In the genomic region with DNA sequence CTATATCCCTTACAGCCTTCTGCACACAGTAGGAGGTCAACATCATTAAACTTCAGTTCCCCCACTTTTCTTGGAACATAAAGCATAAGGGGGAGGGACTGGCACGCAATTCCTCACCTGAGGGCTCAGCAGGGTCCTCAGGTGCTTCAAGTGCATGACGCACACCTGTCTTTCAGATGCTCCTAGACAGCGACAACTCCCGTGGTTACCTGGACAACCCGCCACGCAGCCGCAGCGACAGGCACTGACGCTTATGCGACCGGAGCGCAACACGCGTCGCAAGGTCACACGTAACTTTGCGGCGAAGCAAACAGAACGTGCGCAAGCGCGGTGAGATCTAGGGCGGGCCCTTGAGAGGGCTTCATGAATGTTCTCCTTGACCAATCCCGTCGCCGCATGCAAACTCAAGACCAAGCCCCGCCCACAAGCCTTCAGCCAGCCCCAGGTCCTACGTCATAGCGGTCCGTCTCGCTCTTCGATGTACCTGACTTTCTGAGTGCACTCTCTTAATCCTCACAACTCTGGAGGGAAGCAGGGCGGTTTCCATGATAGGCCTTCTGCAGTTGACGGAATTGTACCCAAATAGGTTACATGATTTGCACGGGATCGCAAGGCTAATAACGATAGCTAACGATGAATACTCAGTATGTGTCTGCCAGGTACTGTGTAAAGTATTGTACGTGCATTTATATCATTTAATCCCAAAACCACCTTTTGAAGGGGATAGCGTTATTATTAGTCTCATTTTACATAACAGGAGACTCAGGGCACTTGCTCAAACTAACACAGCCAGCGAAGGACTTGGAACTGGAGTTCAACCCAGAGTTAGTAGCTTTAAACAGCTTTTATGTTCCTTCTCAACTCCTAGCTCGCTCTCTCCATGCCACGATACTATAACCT, we compare ENCODE assay signal across 1 cellular context.
TF ChIP-seq lines count a peak whose summit lies in the region.

IFT172 (minus strand) TSS at position 246 of the 900 bp plus-strand sequence; CDS start at position 156, 90 bp downstream.

TF ChIP-seq in HepG2, 621 proteins besides CTCF, POLR2A, EP300 and RAD21 (continued from another document and continues in another):
- TF ChIP-seq ZHX1 (CRISPR knock-in tag; IDR thresholded peaks at IDR 0.05; ENCODE audit: low read depth) (peak; percentile 97; the same call in 1 of the 2 replicates), ZNF431 (CRISPR knock-in tag; IDR thresholded peaks at IDR 0.05; ENCODE audit: borderline replicate concordance, low read depth) (0 out of 2 replicates have a peak, but pooled peaks have one; percentile 8), ZNF652 (CRISPR knock-in tag; IDR thresholded peaks at IDR 0.05; ENCODE audit: borderline replicate concordance, low read depth) (no peak), SRF (IDR thresholded peaks at IDR 0.05; ENCODE audit: low read depth, low read length) (no peak), CSRNP2 (CRISPR knock-in tag; conservative IDR thresholded peaks at IDR 0.05; ENCODE audit: low read depth) (no peak), NCOA5 (CRISPR knock-in tag; IDR thresholded peaks at IDR 0.05) (no peak), KLF16 (CRISPR knock-in tag; IDR thresholded peaks at IDR 0.05) (peak in 1 of 2 experiments; percentile 73; a peak in 1 of 4 replicates), ZNF343 (CRISPR knock-in tag; IDR thresholded peaks at IDR 0.05) (0 out of 2 replicates have a peak, but pooled peaks have one; percentile 34), ZFP41 (CRISPR knock-in tag; IDR thresholded peaks at IDR 0.05; ENCODE audit: borderline replicate concordance) (no peak; the same call in 1 of the 2 replicates), FOXO1 (CRISPR knock-in tag; IDR thresholded peaks at IDR 0.05) (peak; percentile 56), FOXK2 (IDR thresholded peaks at IDR 0.05) (peak; percentile 99), KDM3A (CRISPR knock-in tag; IDR thresholded peaks at IDR 0.05; ENCODE audit: low read depth) (peak; percentile 70; the same call in 1 of the 2 replicates), IRX3 (CRISPR knock-in tag; IDR thresholded peaks at IDR 0.05; ENCODE audit: borderline replicate concordance, low read depth) (peak; percentile 70; the same call in 1 of the 2 replicates), RXRB (CRISPR knock-in tag; IDR thresholded peaks at IDR 0.05; ENCODE audit: borderline replicate concordance) (peak; percentile 51), EEA1 (CRISPR knock-in tag; IDR thresholded peaks at IDR 0.05; ENCODE audit: borderline replicate concordance) (no peak), ZNF530 (CRISPR knock-in tag; IDR thresholded peaks at IDR 0.05; ENCODE audit: low read depth) (no peak), MTA3 (CRISPR knock-in tag; IDR thresholded peaks at IDR 0.05) (no peak), ZNF564 (CRISPR knock-in tag; IDR thresholded peaks at IDR 0.05) (no peak), ZNF160 (CRISPR knock-in tag; IDR thresholded peaks at IDR 0.05) (no peak), HIVEP1 (CRISPR knock-in tag; IDR thresholded peaks at IDR 0.05) (no peak), TAF1 (CRISPR knock-in tag; IDR thresholded peaks at IDR 0.05) (peak; percentile 77), RNF219 (CRISPR knock-in tag; IDR thresholded peaks at IDR 0.05) (no peak), TMF1 (CRISPR knock-in tag; IDR thresholded peaks at IDR 0.05; ENCODE audit: low read depth) (no peak), HHEX (CRISPR knock-in tag; IDR thresholded peaks at IDR 0.05) (no peak), ZNF577 (CRISPR knock-in tag; IDR thresholded peaks at IDR 0.05; ENCODE audit: borderline replicate concordance, low read depth) (no peak), TP53 (CRISPR knock-in tag; conservative IDR thresholded peaks at IDR 0.05) (no peak), SALL1 (CRISPR knock-in tag; IDR thresholded peaks at IDR 0.05) (peak; percentile 86), ZNF205 (CRISPR knock-in tag; IDR thresholded peaks at IDR 0.05) (no peak)
- TF ChIP-seq, protein P1, sequence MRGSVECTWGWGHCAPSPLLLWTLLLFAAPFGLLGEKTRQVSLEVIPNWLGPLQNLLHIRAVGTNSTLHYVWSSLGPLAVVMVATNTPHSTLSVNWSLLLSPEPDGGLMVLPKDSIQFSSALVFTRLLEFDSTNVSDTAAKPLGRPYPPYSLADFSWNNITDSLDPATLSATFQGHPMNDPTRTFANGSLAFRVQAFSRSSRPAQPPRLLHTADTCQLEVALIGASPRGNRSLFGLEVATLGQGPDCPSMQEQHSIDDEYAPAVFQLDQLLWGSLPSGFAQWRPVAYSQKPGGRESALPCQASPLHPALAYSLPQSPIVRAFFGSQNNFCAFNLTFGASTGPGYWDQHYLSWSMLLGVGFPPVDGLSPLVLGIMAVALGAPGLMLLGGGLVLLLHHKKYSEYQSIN (CRISPR knock-in tag; IDR thresholded peaks at IDR 0.05; ENCODE audit: borderline replicate concordance): no peak
- TF ChIP-seq, protein P2, sequence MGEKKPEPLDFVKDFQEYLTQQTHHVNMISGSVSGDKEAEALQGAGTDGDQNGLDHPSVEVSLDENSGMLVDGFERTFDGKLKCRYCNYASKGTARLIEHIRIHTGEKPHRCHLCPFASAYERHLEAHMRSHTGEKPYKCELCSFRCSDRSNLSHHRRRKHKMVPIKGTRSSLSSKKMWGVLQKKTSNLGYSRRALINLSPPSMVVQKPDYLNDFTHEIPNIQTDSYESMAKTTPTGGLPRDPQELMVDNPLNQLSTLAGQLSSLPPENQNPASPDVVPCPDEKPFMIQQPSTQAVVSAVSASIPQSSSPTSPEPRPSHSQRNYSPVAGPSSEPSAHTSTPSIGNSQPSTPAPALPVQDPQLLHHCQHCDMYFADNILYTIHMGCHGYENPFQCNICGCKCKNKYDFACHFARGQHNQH (CRISPR knock-in tag; IDR thresholded peaks at IDR 0.05): peak; percentile 92
- TF ChIP-seq, protein P3, sequence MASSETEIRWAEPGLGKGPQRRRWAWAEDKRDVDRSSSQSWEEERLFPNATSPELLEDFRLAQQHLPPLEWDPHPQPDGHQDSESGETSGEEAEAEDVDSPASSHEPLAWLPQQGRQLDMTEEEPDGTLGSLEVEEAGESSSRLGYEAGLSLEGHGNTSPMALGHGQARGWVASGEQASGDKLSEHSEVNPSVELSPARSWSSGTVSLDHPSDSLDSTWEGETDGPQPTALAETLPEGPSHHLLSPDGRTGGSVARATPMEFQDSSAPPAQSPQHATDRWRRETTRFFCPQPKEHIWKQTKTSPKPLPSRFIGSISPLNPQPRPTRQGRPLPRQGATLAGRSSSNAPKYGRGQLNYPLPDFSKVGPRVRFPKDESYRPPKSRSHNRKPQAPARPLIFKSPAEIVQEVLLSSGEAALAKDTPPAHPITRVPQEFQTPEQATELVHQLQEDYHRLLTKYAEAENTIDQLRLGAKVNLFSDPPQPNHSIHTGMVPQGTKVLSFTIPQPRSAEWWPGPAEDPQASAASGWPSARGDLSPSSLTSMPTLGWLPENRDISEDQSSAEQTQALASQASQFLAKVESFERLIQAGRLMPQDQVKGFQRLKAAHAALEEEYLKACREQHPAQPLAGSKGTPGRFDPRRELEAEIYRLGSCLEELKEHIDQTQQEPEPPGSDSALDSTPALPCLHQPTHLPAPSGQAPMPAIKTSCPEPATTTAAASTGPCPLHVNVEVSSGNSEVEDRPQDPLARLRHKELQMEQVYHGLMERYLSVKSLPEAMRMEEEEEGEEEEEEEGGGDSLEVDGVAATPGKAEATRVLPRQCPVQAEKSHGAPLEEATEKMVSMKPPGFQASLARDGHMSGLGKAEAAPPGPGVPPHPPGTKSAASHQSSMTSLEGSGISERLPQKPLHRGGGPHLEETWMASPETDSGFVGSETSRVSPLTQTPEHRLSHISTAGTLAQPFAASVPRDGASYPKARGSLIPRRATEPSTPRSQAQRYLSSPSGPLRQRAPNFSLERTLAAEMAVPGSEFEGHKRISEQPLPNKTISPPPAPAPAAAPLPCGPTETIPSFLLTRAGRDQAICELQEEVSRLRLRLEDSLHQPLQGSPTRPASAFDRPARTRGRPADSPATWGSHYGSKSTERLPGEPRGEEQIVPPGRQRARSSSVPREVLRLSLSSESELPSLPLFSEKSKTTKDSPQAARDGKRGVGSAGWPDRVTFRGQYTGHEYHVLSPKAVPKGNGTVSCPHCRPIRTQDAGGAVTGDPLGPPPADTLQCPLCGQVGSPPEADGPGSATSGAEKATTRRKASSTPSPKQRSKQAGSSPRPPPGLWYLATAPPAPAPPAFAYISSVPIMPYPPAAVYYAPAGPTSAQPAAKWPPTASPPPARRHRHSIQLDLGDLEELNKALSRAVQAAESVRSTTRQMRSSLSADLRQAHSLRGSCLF (CRISPR knock-in tag; IDR thresholded peaks at IDR 0.05; ENCODE audit: borderline replicate concordance): no peak
- TF ChIP-seq, protein P4, sequence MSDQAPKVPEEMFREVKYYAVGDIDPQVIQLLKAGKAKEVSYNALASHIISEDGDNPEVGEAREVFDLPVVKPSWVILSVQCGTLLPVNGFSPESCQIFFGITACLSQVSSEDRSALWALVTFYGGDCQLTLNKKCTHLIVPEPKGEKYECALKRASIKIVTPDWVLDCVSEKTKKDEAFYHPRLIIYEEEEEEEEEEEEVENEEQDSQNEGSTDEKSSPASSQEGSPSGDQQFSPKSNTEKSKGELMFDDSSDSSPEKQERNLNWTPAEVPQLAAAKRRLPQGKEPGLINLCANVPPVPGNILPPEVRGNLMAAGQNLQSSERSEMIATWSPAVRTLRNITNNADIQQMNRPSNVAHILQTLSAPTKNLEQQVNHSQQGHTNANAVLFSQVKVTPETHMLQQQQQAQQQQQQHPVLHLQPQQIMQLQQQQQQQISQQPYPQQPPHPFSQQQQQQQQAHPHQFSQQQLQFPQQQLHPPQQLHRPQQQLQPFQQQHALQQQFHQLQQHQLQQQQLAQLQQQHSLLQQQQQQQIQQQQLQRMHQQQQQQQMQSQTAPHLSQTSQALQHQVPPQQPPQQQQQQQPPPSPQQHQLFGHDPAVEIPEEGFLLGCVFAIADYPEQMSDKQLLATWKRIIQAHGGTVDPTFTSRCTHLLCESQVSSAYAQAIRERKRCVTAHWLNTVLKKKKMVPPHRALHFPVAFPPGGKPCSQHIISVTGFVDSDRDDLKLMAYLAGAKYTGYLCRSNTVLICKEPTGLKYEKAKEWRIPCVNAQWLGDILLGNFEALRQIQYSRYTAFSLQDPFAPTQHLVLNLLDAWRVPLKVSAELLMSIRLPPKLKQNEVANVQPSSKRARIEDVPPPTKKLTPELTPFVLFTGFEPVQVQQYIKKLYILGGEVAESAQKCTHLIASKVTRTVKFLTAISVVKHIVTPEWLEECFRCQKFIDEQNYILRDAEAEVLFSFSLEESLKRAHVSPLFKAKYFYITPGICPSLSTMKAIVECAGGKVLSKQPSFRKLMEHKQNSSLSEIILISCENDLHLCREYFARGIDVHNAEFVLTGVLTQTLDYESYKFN (CRISPR knock-in tag; conservative IDR thresholded peaks at IDR 0.05): no peak
- TF ChIP-seq, protein P5, sequence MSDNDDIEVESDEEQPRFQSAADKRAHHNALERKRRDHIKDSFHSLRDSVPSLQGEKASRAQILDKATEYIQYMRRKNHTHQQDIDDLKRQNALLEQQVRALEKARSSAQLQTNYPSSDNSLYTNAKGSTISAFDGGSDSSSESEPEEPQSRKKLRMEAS (IDR thresholded peaks at IDR 0.05): peak; percentile 96
- TF ChIP-seq, protein P6, sequence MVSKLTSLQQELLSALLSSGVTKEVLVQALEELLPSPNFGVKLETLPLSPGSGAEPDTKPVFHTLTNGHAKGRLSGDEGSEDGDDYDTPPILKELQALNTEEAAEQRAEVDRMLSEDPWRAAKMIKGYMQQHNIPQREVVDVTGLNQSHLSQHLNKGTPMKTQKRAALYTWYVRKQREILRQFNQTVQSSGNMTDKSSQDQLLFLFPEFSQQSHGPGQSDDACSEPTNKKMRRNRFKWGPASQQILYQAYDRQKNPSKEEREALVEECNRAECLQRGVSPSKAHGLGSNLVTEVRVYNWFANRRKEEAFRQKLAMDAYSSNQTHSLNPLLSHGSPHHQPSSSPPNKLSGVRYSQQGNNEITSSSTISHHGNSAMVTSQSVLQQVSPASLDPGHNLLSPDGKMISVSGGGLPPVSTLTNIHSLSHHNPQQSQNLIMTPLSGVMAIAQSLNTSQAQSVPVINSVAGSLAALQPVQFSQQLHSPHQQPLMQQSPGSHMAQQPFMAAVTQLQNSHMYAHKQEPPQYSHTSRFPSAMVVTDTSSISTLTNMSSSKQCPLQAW (CRISPR knock-in tag; IDR thresholded peaks at IDR 0.05): peak; percentile 92
